8 cellular contexts compared by ENCODE assay signal in the genomic region with DNA sequence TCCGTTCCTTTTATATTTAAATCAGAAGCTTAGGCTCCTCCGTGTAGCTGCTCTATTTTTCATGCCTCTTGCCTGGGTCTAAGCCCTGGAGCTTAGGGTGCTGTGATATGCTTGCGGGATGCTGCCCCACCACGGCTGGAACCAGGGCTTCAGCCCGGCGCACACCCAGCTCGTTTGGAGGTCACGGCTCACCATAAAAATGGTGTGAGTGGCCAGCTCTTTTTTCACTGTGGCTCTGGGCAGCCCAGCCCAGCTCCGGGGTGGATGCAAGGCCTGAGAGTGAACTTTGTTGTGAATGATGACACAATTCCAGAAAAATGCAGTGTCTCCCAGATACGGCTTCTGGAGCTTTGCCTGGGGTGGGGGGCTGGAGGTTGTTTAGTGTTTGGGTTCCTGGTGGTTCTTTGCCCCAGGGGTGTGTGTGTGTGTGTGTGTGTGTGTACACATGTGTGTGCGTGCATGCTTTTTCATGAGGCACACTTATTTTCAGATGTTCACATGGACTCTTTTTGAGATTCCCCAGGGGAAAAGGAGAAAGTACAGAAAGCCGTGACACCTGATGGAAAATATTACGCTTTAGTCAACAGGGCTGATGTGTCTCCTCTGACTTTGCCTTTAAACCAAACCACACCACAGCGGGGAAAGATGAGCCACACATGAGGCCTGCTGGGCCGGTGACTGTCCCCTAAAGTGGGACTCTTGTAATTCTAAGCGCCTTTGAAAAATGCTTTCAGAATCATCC. TPM values are rescaled to one million over a fixed set of nuclear protein-coding genes. Genes with fewer than 3 reads are reported as not detected.
A peak's percentile ranks its signal among the peaks of the same experiment; 100 is the strongest.
DNase-seq lines count a peak whose midpoint lies in the region; ATAC-seq, FAIRE-seq and TF ChIP-seq lines count a peak whose summit lies in the region.

No MANE protein-coding gene starts in this region.

- H3K4me2 ChIP-seq in fibroblast of lung (ENCODE audit: extremely low read depth, insufficient read depth, low read length): peak overlapping the region; percentile 76

- no peak overlapping the region; the same call in 1 of the 2 replicates for H3K27ac ChIP-seq in HEK293 (ENCODE audit: extremely low read depth, low read depth, low read length)
- H3K27ac ChIP-seq in fibroblast of lung (ENCODE audit: insufficient read depth, low read length): peak overlapping the region; percentile 92

- H3K36me3 ChIP-seq in HEK293 (ENCODE audit: control insufficient read depth in 2 of 2, insufficient read depth in 1 of 2, low read length in 2 of 2) (no peaks in the 10 kb centered on the region), fibroblast of lung (ENCODE audit: control insufficient read depth, insufficient read depth, low read length) (no peaks in the 10 kb centered on the region)

- POLR2A ChIA-PET in HEK293 (lab: Yijun Ruan, JAX): no interaction called here
- POLR2A ChIA-PET in activated CD4-positive, alpha-beta memory T cell treated with anti-CD3 and anti-CD28 coated beads for 36 hours (lab: Charles Lee): interaction anchor here (0.7 to 1.3 kb wide), 2 partner anchors 9 to 53 kb away, joined by 3 to 7 read pairs; no protein-coding TSS in a partner anchor

- no peaks in the 10 kb centered on the region for H4K20me1 ChIP-seq in fibroblast of lung (ENCODE audit: control insufficient read depth, extremely low read depth, insufficient read depth, low read length)

- peaks cover 51% of the 10 kb centered on the region for H3K4me1 Mint-ChIP-seq in activated CD4-positive, alpha-beta memory T cell treated with anti-CD3 and anti-CD28 coated beads for 36 hours (ENCODE audit: low read depth)

- TF ChIP-seq CTCF in HEK293 (tag by site-specific recombination; IDR thresholded peaks at IDR 0.05) (no peak), fibroblast of lung (conservative IDR thresholded peaks at IDR 0.05 in 1 of 2, IDR thresholded peaks at IDR 0.05 in 1 of 2; ENCODE audit: low read depth in 1 of 2, low read length in 2 of 2) (peak; percentile 13 to 33), omental fat pad (IDR thresholded peaks at IDR 0.05) (no peak)

- H3K9ac ChIP-seq in fibroblast of lung (ENCODE audit: insufficient read depth, low read length): peak overlapping the region; percentile 58

- no peaks in the 10 kb centered on the region for H3K9me3 Mint-ChIP-seq in activated CD4-positive, alpha-beta memory T cell treated with anti-CD3 and anti-CD28 coated beads for 36 hours

- peak; percentile 79 for DNase-seq in activated CD4-positive, alpha-beta memory T cell treated with anti-CD3 and anti-CD28 coated beads for 36 hours
- DNase-seq in fibroblast of lung (ENCODE audit: low read depth in 2 of 2) (peak; percentile 96 to 97), omental fat pad (ENCODE audit: low spot score) (no peak), urothelium cell line (ENCODE audit: low spot score) (peak; percentile 82), NCI-H1930 (lab: John Stamatoyannopoulos, UW) (no peak), cerebellar cortex (ENCODE audit: low spot score) (no peak)

- H3K9me3 ChIP-seq in HEK293 (ENCODE audit: control insufficient read depth, insufficient read depth, low read depth, low read length) (no peaks in the 10 kb centered on the region), fibroblast of lung (ENCODE audit: control insufficient read depth, insufficient read depth, low read depth, low read length) (no peaks in the 10 kb centered on the region)

- H3K27me3 Mint-ChIP-seq in activated CD4-positive, alpha-beta memory T cell treated with anti-CD3 and anti-CD28 coated beads for 36 hours: no peaks in the 10 kb centered on the region

- H3K4me3 ChIP-seq in HEK293 (ENCODE audit: low read depth, low read length) (no peak overlapping the region), fibroblast of lung (replicated peaks in 1 of 4; ENCODE audit: control extremely low read depth in 1 of 4, insufficient read depth in 1 of 4, low read depth in 3 of 4, low read length in 4 of 4) (no peak overlapping the region)

- CTCF ChIA-PET in HEK293 (lab: Yijun Ruan, JAX): interaction anchor here (0.8 to 1.0 kb wide), 5 partner anchors 12 to 58 kb away, joined by 3 read pairs; no protein-coding TSS in a partner anchor
- CTCF ChIA-PET in activated CD4-positive, alpha-beta memory T cell treated with anti-CD3 and anti-CD28 coated beads for 36 hours (lab: Charles Lee): no interaction called here

- no peak overlapping the region for H2AFZ ChIP-seq in fibroblast of lung (ENCODE audit: low read length)

- peak overlapping the region; percentile 77 for H3K27ac Mint-ChIP-seq in activated CD4-positive, alpha-beta memory T cell treated with anti-CD3 and anti-CD28 coated beads for 36 hours

- ATAC-seq in omental fat pad (ENCODE audit: low FRiP score) (peak; percentile 71), HG02884 (IDR thresholded peaks at IDR 0.05; ENCODE audit: unreplicated experiment) (no peak)

- no peaks in the 10 kb centered on the region for H3K27me3 ChIP-seq in fibroblast of lung (ENCODE audit: control insufficient read depth, insufficient read depth, low read length)

- intact Hi-C loops in activated CD4-positive, alpha-beta memory T cell treated with anti-CD3 and anti-CD28 coated beads for 36 hours (cut with micrococcal nuclease): loop anchor here (1.0 to 10.0 kb wide), 3 partner anchors 15 to 121 kb away; no protein-coding TSS in a partner anchor

- no peak for FAIRE-seq in urothelium cell line (lab: Jason Lieb, UNC)

- peaks cover 76% of the 10 kb centered on the region for H3K79me2 ChIP-seq in fibroblast of lung (ENCODE audit: control insufficient read depth, insufficient read depth, low read length)

- H3K36me3 Mint-ChIP-seq in activated CD4-positive, alpha-beta memory T cell treated with anti-CD3 and anti-CD28 coated beads for 36 hours: no peaks in the 10 kb centered on the region

- H3K4me3 Mint-ChIP-seq in activated CD4-positive, alpha-beta memory T cell treated with anti-CD3 and anti-CD28 coated beads for 36 hours: no peak overlapping the region

- H3K4me1 ChIP-seq in HEK293 (ENCODE audit: control insufficient read depth, insufficient read depth, low read length): peaks cover 7% of the 10 kb centered on the region
- H3K4me1 ChIP-seq in fibroblast of lung (ENCODE audit: control insufficient read depth, extremely low read depth, insufficient read depth, low read length): peaks cover 65% of the 10 kb centered on the region

TF ChIP-seq in HEK293, 187 proteins besides CTCF, POLR2A, EP300 and RAD21 (continues in another document):
- no peak for TF ChIP-seq ZBTB21 (tag by site-specific recombination; IDR thresholded peaks at IDR 0.05)
- TF ChIP-seq ZNF146 (tag by site-specific recombination; IDR thresholded peaks at IDR 0.05): no peak
- TF ChIP-seq, protein P1, sequence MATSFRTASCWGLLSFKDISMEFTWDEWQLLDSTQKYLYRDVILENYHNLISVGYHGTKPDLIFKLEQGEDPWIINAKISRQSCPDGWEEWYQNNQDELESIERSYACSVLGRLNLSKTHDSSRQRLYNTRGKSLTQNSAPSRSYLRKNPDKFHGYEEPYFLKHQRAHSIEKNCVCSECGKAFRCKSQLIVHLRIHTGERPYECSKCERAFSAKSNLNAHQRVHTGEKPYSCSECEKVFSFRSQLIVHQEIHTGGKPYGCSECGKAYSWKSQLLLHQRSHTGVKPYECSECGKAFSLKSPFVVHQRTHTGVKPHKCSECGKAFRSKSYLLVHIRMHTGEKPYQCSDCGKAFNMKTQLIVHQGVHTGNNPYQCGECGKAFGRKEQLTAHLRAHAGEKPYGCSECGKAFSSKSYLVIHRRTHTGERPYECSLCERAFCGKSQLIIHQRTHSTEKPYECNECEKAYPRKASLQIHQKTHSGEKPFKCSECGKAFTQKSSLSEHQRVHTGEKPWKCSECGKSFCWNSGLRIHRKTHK (tag by site-specific recombination; IDR thresholded peaks at IDR 0.05): no peak
- peak; percentile 57; the same call in 1 of the 2 replicates for TF ChIP-seq ZNF394 (tag by site-specific recombination; IDR thresholded peaks at IDR 0.05; ENCODE audit: borderline replicate concordance)
- peak; percentile 19; the same call in 1 of the 2 replicates for TF ChIP-seq KLF1 (tag by site-specific recombination; IDR thresholded peaks at IDR 0.05)
- TF ChIP-seq ZNF792 (tag by site-specific recombination; IDR thresholded peaks at IDR 0.05): 0 out of 2 replicates have a peak, but pooled peaks have one; percentile 15
- TF ChIP-seq HOXD13 (CRISPR knock-in tag; IDR thresholded peaks at IDR 0.05; ENCODE audit: borderline replicate concordance): no peak
- TF ChIP-seq ZNF776 (tag by site-specific recombination; IDR thresholded peaks at IDR 0.05; ENCODE audit: borderline replicate concordance): no peak
- TF ChIP-seq ZNF311 (tag by site-specific recombination; IDR thresholded peaks at IDR 0.05; ENCODE audit: borderline replicate concordance): no peak
- TF ChIP-seq, protein P2, sequence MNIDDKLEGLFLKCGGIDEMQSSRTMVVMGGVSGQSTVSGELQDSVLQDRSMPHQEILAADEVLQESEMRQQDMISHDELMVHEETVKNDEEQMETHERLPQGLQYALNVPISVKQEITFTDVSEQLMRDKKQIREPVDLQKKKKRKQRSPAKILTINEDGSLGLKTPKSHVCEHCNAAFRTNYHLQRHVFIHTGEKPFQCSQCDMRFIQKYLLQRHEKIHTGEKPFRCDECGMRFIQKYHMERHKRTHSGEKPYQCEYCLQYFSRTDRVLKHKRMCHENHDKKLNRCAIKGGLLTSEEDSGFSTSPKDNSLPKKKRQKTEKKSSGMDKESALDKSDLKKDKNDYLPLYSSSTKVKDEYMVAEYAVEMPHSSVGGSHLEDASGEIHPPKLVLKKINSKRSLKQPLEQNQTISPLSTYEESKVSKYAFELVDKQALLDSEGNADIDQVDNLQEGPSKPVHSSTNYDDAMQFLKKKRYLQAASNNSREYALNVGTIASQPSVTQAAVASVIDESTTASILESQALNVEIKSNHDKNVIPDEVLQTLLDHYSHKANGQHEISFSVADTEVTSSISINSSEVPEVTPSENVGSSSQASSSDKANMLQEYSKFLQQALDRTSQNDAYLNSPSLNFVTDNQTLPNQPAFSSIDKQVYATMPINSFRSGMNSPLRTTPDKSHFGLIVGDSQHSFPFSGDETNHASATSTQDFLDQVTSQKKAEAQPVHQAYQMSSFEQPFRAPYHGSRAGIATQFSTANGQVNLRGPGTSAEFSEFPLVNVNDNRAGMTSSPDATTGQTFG (tag by site-specific recombination; IDR thresholded peaks at IDR 0.05; ENCODE audit: borderline replicate concordance): no peak
- TF ChIP-seq SETDB1 (IDR thresholded peaks at IDR 0.05; ENCODE audit: insufficient read length, low read length): no peak
- peak; percentile 51 for TF ChIP-seq ZXDB (tag by site-specific recombination; IDR thresholded peaks at IDR 0.05)

RNA-seq across cellular contexts. Expression of gene GRK5, which starts 46.2 kb away (rescaled TPM):
- 10 to 100 TPM; 22.7 to 23.0 TPM for total RNA-seq in activated CD4-positive, alpha-beta memory T cell treated with anti-CD3 and anti-CD28 coated beads for 36 hours
- 19.0 and 24.1 TPM in 2 replicates for total RNA-seq in fibroblast of lung
- 26.9 and 90.3 TPM in 2 replicates for polyA plus RNA-seq in fibroblast of lung
- polyA plus RNA-seq in fibroblast of lung (2012): 30.0 and 94.7 TPM in 2 replicates
- polyA minus RNA-seq in fibroblast of lung (ENCODE audit: low replicate concordance): 28.8 and 64.8 TPM in 2 replicates
- 10 to 100 TPM; 15.9 to 53.8 (median 18.4) TPM for total RNA-seq in omental fat pad

Comparison
In these comparisons a context has a peak if more than half of its experiments do, and no peak if none do; other contexts are left out.
1. CTCF ChIP-seq: peak in fibroblast of lung (2 of 2); none in HEK293 (single experiment) and omental fat pad (0 of 3).
2. DNase-seq: peak in activated CD4-positive, alpha-beta memory T cell treated with anti-CD3 and anti-CD28 coated beads for 36 hours (single experiment), fibroblast of lung (2 of 2) and urothelium cell line (single experiment); none in omental fat pad (single experiment), NCI-H1930 (0 of 2) and cerebellar cortex (single experiment).